Comparison of ENCODE assay signal across 13 cellular contexts in the genomic region with DNA sequence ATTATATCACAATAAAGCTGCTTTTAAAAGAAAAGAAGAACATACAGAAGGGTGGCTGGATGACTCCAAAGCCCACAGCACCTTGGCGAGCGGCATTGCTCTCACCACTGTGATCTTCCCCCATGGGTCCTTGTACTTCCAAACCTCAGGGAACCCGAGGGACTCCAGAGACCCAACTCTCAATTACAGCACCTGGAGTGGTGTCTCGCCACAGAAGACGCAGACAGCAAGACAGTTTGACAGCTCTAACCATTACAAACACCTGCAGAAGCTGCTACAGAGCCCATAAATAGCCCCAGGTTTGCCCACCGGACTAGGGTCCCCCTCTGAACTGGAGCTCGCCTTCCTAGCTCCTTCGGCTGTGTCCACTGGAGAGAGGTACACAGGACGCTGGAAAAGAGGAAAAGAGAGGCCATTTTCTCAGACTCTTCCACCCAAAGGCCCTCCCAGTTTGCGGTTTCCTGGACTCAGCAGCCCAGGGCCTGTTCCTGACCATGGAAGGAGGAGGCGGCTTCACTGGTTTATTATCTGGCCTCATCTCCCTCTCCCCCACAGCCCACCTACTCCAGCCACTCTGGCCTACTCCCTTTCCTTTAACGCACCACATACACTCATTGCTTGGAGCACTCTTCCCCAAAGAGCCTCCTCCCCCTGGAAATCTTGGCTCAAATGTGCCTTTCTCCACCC. TPM values are rescaled to one million over a fixed set of nuclear protein-coding genes. Genes with fewer than 3 reads are reported as not detected.
DNase-seq lines count a peak whose midpoint lies in the region; ATAC-seq, FAIRE-seq and TF ChIP-seq lines count a peak whose summit lies in the region.
"Had no signal": no experiment of that assay in that cellular context is flagged by ENCODE, and none has a peak within 500 bp of the region (broad histone marks: within the 10 kb centered on the region; RNA-seq: fewer than 3 reads in every experiment).

No MANE protein-coding gene starts in this region.

- peaks cover 7% of the 10 kb centered on the region for H3K36me3 Mint-ChIP-seq in progenitor cell of endocrine pancreas (ENCODE audit: insufficient read depth)

- no peak overlapping the region for H3K4me3 ChIP-seq in Jurkat, Clone E6-1 (ENCODE audit: low read length)
- no peak overlapping the region for H3K4me3 ChIP-seq in body of pancreas

- no peak for FAIRE-seq in frontal cortex (lab: Jason Lieb, UNC)
- FAIRE-seq: D721Med had no signal

- H3K4me3 Mint-ChIP-seq in progenitor cell of endocrine pancreas (ENCODE audit: low read depth), result peak overlapping the region; percentile 100

- peaks cover 32% of the 10 kb centered on the region for H3K4me1 Mint-ChIP-seq in progenitor cell of endocrine pancreas (ENCODE audit: low read depth)

- TF ChIP-seq POLR2A in body of pancreas (IDR thresholded peaks at IDR 0.05), result no peak

- no peaks in the 10 kb centered on the region for H3K9me3 ChIP-seq in body of pancreas

- TF ChIP-seq CTCF in body of pancreas (IDR thresholded peaks at IDR 0.05) (no peak), progenitor cell of endocrine pancreas (IDR thresholded peaks at IDR 0.05; ENCODE audit: unreplicated experiment) (no peak)

- intact Hi-C loops in body of pancreas (cut with DNase I), result loop anchor here (5.0 kb wide), 1 partner anchor 76 kb away; no protein-coding TSS in a partner anchor

- H3K4me1 ChIP-seq in body of pancreas, result peaks cover 63% of the 10 kb centered on the region

- peaks cover 7% of the 10 kb centered on the region for H3K27me3 Mint-ChIP-seq in progenitor cell of endocrine pancreas

- WGBS in body of pancreas, 2 donors, result 50 to 58% methylated on average over 12 of the region's 12 CpGs

- H3K9me3 Mint-ChIP-seq in progenitor cell of endocrine pancreas (ENCODE audit: low read depth), result peaks cover 3% of the 10 kb centered on the region

- DNase-seq in GF-D8 (lab: John Stamatoyannopoulos, UW) (peak; percentile 67), body of pancreas (peak in 1 of 4 donors; percentile 13), progenitor cell of endocrine pancreas (ENCODE audit: low spot score, unreplicated experiment) (no peak), NCI-H146 (lab: John Stamatoyannopoulos, UW) (no peak), frontal cortex (ENCODE audit: low spot score in 2 of 2) (no peak)
- peak; percentile 51 for DNase-seq in Jurkat, Clone E6-1 (ENCODE audit: low read depth, low spot score)
- DNase-seq: activated CD4-positive, CD25-positive, alpha-beta regulatory T cell; central memory CD4-positive, alpha-beta T cell; mammary epithelial cell; retina had no signal

- no peak for ATAC-seq in body of pancreas
- ATAC-seq in HG03460 (IDR thresholded peaks at IDR 0.05; ENCODE audit: unreplicated experiment), result no peak

- H3K27ac ChIP-seq in body of pancreas, result peak overlapping the region; percentile 25 to 80 (median 77)

- H3K27me3 ChIP-seq in body of pancreas, result no peaks in the 10 kb centered on the region

- no peak overlapping the region for H3K27ac Mint-ChIP-seq in progenitor cell of endocrine pancreas

- no peaks in the 10 kb centered on the region for H3K36me3 ChIP-seq in body of pancreas (replicated peaks in 1 of 2; ENCODE audit: insufficient read depth in 1 of 2, low read depth in 2 of 2)

RNA-seq across cellular contexts. Expression of a gene that starts 1.9 kb away (rescaled TPM):
- 3.6 TPM for polyA plus RNA-seq in Jurkat, Clone E6-1 (2012; ENCODE audit: insufficient read depth, insufficient read length)
- total RNA-seq in body of pancreas, result 10 to 100 TPM; 28.0 to 37.2 TPM
- total RNA-seq in progenitor cell of endocrine pancreas, result 40.0 TPM in 2 replicates
- total RNA-seq in frontal cortex, result 4.5 TPM
- total RNA-seq: RPMI7951 had no signal
- polyA plus RNA-seq: mammary epithelial cell had no signal

Comparison
In these comparisons a context has a peak if more than half of its experiments do, and no peak if none do; other contexts are left out.
1. DNase-seq: peak in GF-D8 (single experiment) and Jurkat, Clone E6-1 (single experiment); none in progenitor cell of endocrine pancreas (single experiment), NCI-H146 (single experiment) and frontal cortex (0 of 2).